Comparison of ENCODE assay signal across 14 cellular contexts in the genomic region with DNA sequence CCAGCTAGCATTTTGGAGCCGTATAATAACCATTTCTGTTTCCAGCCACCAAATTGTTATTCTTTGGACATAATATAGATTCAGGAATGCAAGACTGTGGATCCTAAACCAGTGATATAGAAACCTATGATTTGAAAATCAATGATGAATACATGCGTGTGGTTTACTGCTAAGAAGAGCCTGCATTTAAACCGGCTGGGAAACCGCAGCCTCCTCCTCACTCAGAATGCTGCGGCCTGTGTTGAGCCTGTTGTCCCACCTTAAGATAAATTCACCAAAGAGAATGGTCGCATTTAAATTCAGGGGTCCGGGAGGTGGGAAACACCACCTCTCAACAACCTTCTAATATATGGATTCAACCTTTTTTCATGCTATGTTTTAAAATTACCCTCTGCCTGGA.
A peak's percentile ranks its signal among the peaks of the same experiment; 100 is the strongest.
DNase-seq lines count a peak whose midpoint lies in the region; ATAC-seq and TF ChIP-seq lines count a peak whose summit lies in the region.
"Had no signal": no experiment of that assay in that cellular context is flagged by ENCODE, and none has a peak within 500 bp of the region (broad histone marks: within the 10 kb centered on the region; RNA-seq: fewer than 3 reads in every experiment).

No MANE protein-coding gene starts in this region.

- WGBS in right lobe of liver (ENCODE audit: insufficient coverage, low coverage, low lambda C conversion rate, missing lambda C conversion rate): 58% methylated on average over 7 of the region's 7 CpGs

- H3K27me3 ChIP-seq in GM06990 (replicated peaks; ENCODE audit: control insufficient read depth, insufficient read depth, low read length) (no peaks in the 10 kb centered on the region), OCI-LY1 (ENCODE audit: insufficient read depth, low read length) (no peaks in the 10 kb centered on the region), right lobe of liver (no peaks in the 10 kb centered on the region), HAP-1 (ENCODE audit: low read depth) (no peaks in the 10 kb centered on the region)
- no peaks in the 10 kb centered on the region for H3K27me3 ChIP-seq in CD8-positive, alpha-beta T cell (ENCODE audit: insufficient read depth, low read length)

- in situ Hi-C loops in HAP-1 (cut with MboI; ENCODE audit: low sequenced_read_pairs): loop anchor here (25.0 kb wide), 1 partner anchor 977 kb away; no protein-coding TSS in a partner anchor

- DNase-seq in GM06990 (ENCODE audit: extremely low read depth, insufficient read length) (peak; percentile 42), right lobe of liver (no peak), HAP-1 (ENCODE audit: low spot score in 2 of 2) (no peak), nucleus accumbens (lab: John Stamatoyannopoulos, UW) (no peak)
- DNase-seq in CD8-positive, alpha-beta T cell: no peak
- DNase-seq in effector memory CD8-positive, alpha-beta T cell: no peak
- DNase-seq: activated T-cell treated with anti-CD3 and anti-CD28 coated beads, Interleukin-2, amount 50 U/mL, for 1 hour; H7; NCI-H2171 had no signal

- H3K27ac ChIP-seq in OCI-LY1 (ENCODE audit: low read depth, low read length, poor library complexity, severe bottlenecking) (peak overlapping the region; percentile 94), right lobe of liver (peak overlapping the region; percentile 27 to 40 (median 37))
- no peak overlapping the region for H3K27ac ChIP-seq in CD8-positive, alpha-beta T cell (ENCODE audit: low read depth, low read length)
- H3K27ac ChIP-seq: C4-2B, RWPE1 had no signal

- TF ChIP-seq POLR2A in right lobe of liver (IDR thresholded peaks at IDR 0.05): no peak

- peaks cover 12% of the 10 kb centered on the region; the same call in 1 of the 2 replicates for H3F3A ChIP-seq in OCI-LY1 (ENCODE audit: insufficient read depth, low read length)

- H3K4me1 Mint-ChIP-seq in CD8-positive, alpha-beta T cell (ENCODE audit: low read depth): peaks cover 5% of the 10 kb centered on the region
- H3K4me1 Mint-ChIP-seq in effector memory CD8-positive, alpha-beta T cell (ENCODE audit: low read depth in 2 of 2): no peaks in the 10 kb centered on the region

- ATAC-seq in GM21528 (IDR thresholded peaks at IDR 0.05; ENCODE audit: low FRiP score, unreplicated experiment) (peak; percentile 23), right lobe of liver (no peak)
- ATAC-seq in CD8-positive, alpha-beta T cell: no peak
- ATAC-seq in effector memory CD8-positive, alpha-beta T cell (replicated peaks): no peak

- no peaks in the 10 kb centered on the region for H3K9me3 ChIP-seq in OCI-LY1 (ENCODE audit: low read length)
- H3K9me3 ChIP-seq in right lobe of liver: no peaks in the 10 kb centered on the region
- H3K9me3 ChIP-seq in CD8-positive, alpha-beta T cell (ENCODE audit: low read length): no peaks in the 10 kb centered on the region
- H3K9me3 ChIP-seq in HAP-1: no peaks in the 10 kb centered on the region

- intact Hi-C loops in right lobe of liver (cut with DNase I): no loop called here
- intact Hi-C loops in CD8-positive, alpha-beta T cell (cut with DNase I, micrococcal nuclease): no loop called here

- H3K36me3 ChIP-seq in GM06990 (ENCODE audit: control insufficient read depth, insufficient read depth, low read length) (peaks cover 3% of the 10 kb centered on the region), OCI-LY1 (ENCODE audit: insufficient read depth, low read length) (peaks cover 40% of the 10 kb centered on the region), right lobe of liver (no peaks in the 10 kb centered on the region), HAP-1 (replicated peaks) (no peaks in the 10 kb centered on the region)
- H3K36me3 ChIP-seq in CD8-positive, alpha-beta T cell (ENCODE audit: insufficient read depth, low read length): no peaks in the 10 kb centered on the region

- H3K36me3 Mint-ChIP-seq in CD8-positive, alpha-beta T cell: no peaks in the 10 kb centered on the region
- H3K36me3 Mint-ChIP-seq in effector memory CD8-positive, alpha-beta T cell (ENCODE audit: insufficient read depth): no peaks in the 10 kb centered on the region

- H3K4me1 ChIP-seq in OCI-LY1 (ENCODE audit: insufficient read depth, low read length, severe bottlenecking) (peaks cover 95% of the 10 kb centered on the region), right lobe of liver (no peaks in the 10 kb centered on the region), HAP-1 (no peaks in the 10 kb centered on the region; the same call in 1 of the 2 replicates)
- H3K4me1 ChIP-seq in CD8-positive, alpha-beta T cell (ENCODE audit: insufficient read depth, low read length): no peaks in the 10 kb centered on the region

- CTCF ChIA-PET in CD8-positive, alpha-beta T cell (lab: Charles Lee): no interaction called here

- H4K20me1 ChIP-seq in OCI-LY1 (ENCODE audit: insufficient read depth, low read length): no peaks in the 10 kb centered on the region

- H3K4me2 ChIP-seq in OCI-LY1 (ENCODE audit: low read length): peak overlapping the region; percentile 62

- POLR2A ChIA-PET in CD8-positive, alpha-beta T cell (lab: Charles Lee): no interaction called here

- no peak for TF ChIP-seq CTCF in GM06990 (IDR thresholded peaks at IDR 0.05; ENCODE audit: insufficient read depth, low read length, poor library complexity, severe bottlenecking)
- TF ChIP-seq CTCF in OCI-LY1 (IDR thresholded peaks at IDR 0.05; ENCODE audit: low read length): no peak
- no peak for TF ChIP-seq CTCF in right lobe of liver (IDR thresholded peaks at IDR 0.05)
- no peak for TF ChIP-seq CTCF in CD8-positive, alpha-beta T cell (IDR thresholded peaks at IDR 0.05)

- peaks cover 2% of the 10 kb centered on the region for H3K27me3 Mint-ChIP-seq in CD8-positive, alpha-beta T cell (ENCODE audit: low read depth)
- peaks cover 14 to 22% of the 10 kb centered on the region in 2 donors for H3K27me3 Mint-ChIP-seq in effector memory CD8-positive, alpha-beta T cell

- no peak overlapping the region for H3K4me3 Mint-ChIP-seq in CD8-positive, alpha-beta T cell
- no peak overlapping the region for H3K4me3 Mint-ChIP-seq in effector memory CD8-positive, alpha-beta T cell

- H2AFZ ChIP-seq in OCI-LY1 (ENCODE audit: low read length): no peak overlapping the region

- H3K9me2 ChIP-seq in OCI-LY1 (ENCODE audit: low read depth, low read length): no peaks in the 10 kb centered on the region

- H3K4me3 ChIP-seq in GM06990 (replicated peaks; ENCODE audit: low read depth, low read length): no peak overlapping the region; the same call in none of the 2 replicates
- peak overlapping the region; percentile 43 for H3K4me3 ChIP-seq in OCI-LY1 (ENCODE audit: low read depth, low read length, poor library complexity, severe bottlenecking)
- no peak overlapping the region for H3K4me3 ChIP-seq in right lobe of liver
- H3K4me3 ChIP-seq in CD8-positive, alpha-beta T cell (ENCODE audit: low read depth, low read length): no peak overlapping the region
- no peak overlapping the region for H3K4me3 ChIP-seq in HAP-1
- H3K4me3 ChIP-seq: lung had no signal

- no peaks in the 10 kb centered on the region for H3K9me3 Mint-ChIP-seq in CD8-positive, alpha-beta T cell
- H3K9me3 Mint-ChIP-seq in effector memory CD8-positive, alpha-beta T cell: no peaks in the 10 kb centered on the region

- no peak overlapping the region for H3K27ac Mint-ChIP-seq in CD8-positive, alpha-beta T cell
- no peak overlapping the region for H3K27ac Mint-ChIP-seq in effector memory CD8-positive, alpha-beta T cell

- no peaks in the 10 kb centered on the region for H3K79me2 ChIP-seq in OCI-LY1 (ENCODE audit: insufficient read depth, low read length)

- H3K9ac ChIP-seq in OCI-LY1 (ENCODE audit: low read length): peak overlapping the region; percentile 67
